ENCODE assay signal across 1 cellular context in the genomic region with DNA sequence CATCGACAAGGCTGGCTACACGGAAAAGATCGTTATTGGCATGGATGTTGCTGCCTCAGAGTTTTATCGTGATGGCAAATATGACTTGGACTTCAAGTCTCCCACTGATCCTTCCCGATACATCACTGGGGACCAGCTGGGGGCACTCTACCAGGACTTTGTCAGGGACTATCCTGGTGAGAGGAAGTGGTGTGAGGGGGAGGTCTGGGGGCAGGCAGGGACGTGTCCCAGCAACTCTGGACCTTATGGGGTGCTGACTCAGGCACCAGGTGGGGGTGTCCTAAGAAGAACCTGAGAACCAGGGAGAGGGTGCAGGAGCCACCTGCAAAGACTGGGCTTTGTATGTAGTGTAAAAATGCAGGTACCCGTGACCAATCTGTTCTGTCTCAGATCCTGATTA.
TF ChIP-seq lines count a peak whose summit lies in the region.

No MANE protein-coding gene starts in this region.

TF ChIP-seq in GM12878, 131 proteins besides CTCF, POLR2A, EP300 and RAD21:
- TF ChIP-seq FOXK2 (IDR thresholded peaks at IDR 0.05) (no peak), PKNOX1 (IDR thresholded peaks at IDR 0.05) (no peak), ATF3 (IDR thresholded peaks at IDR 0.05; ENCODE audit: borderline replicate concordance, extremely low read depth, low read depth, low read length) (no peak), NBN (IDR thresholded peaks at IDR 0.05) (no peak), ZBTB40 (IDR thresholded peaks at IDR 0.05; ENCODE audit: borderline replicate concordance) (no peak), NRF1 (conservative IDR thresholded peaks at IDR 0.05; ENCODE audit: low read depth, low read length) (no peak), SREBF1 (IDR thresholded peaks at IDR 0.05; ENCODE audit: low read length) (no peak), CUX1 (IDR thresholded peaks at IDR 0.05; ENCODE audit: insufficient replicate concordance, low read depth, low read length) (no peak), RBBP5 (conservative IDR thresholded peaks at IDR 0.05) (no peak), PAX8 (IDR thresholded peaks at IDR 0.05) (no peak), TCF3 (IDR thresholded peaks at IDR 0.05; ENCODE audit: borderline replicate concordance, insufficient read depth, low read depth, low read length) (no peak), JUND (IDR thresholded peaks at IDR 0.05; ENCODE audit: low read depth, low read length) (no peak), SMAD1 (IDR thresholded peaks at IDR 0.05; ENCODE audit: low read depth, partially characterized antibody) (no peak), GATAD2B (conservative IDR thresholded peaks at IDR 0.05; ENCODE audit: low read depth) (no peak)
- TF ChIP-seq, protein P1, sequence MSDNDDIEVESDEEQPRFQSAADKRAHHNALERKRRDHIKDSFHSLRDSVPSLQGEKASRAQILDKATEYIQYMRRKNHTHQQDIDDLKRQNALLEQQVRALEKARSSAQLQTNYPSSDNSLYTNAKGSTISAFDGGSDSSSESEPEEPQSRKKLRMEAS (IDR thresholded peaks at IDR 0.05; ENCODE audit: low read depth, low read length): no peak
- TF ChIP-seq, protein P2, sequence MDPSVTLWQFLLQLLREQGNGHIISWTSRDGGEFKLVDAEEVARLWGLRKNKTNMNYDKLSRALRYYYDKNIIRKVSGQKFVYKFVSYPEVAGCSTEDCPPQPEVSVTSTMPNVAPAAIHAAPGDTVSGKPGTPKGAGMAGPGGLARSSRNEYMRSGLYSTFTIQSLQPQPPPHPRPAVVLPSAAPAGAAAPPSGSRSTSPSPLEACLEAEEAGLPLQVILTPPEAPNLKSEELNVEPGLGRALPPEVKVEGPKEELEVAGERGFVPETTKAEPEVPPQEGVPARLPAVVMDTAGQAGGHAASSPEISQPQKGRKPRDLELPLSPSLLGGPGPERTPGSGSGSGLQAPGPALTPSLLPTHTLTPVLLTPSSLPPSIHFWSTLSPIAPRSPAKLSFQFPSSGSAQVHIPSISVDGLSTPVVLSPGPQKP (IDR thresholded peaks at IDR 0.05; ENCODE audit: low read depth, low read length): no peak
TF ChIP-seq in GM12878: peak in this region for 0.
